23 cellular contexts compared by ENCODE assay signal in genomic region chr14:68274722-68275121, GRCh38.
DNase-seq lines count a peak whose midpoint lies in the region; ATAC-seq and TF ChIP-seq lines count a peak whose summit lies in the region.
"Had no signal": no experiment of that assay in that cellular context is flagged by ENCODE, and none has a peak within 500 bp of the region (broad histone marks: within the 10 kb centered on the region; RNA-seq: fewer than 3 reads in every experiment).

No MANE protein-coding gene starts in this region.

- TF ChIP-seq CTCF in GM13977 (IDR thresholded peaks at IDR 0.05; ENCODE audit: extremely low read depth, insufficient read depth, missing control alignments) (peak; percentile 24), foreskin keratinocyte (conservative IDR thresholded peaks at IDR 0.05) (peak; percentile 24), prostate gland (IDR thresholded peaks at IDR 0.05) (no peak)

- DNase-seq in GM13977 (ENCODE audit: low spot score) (no peak), T-cell (no peak), foreskin keratinocyte (no peak), midbrain (lab: John Stamatoyannopoulos, UW) (no peak), LoVo (ENCODE audit: low spot score) (no peak), prostate gland (ENCODE audit: low spot score) (no peak)
- DNase-seq: activated CD4-positive, alpha-beta T cell treated with anti-CD3 and anti-CD28 coated beads, Interleukin-2, amount 10 ng/mL, durations not matched to agents 7 days and 5 days; activated naive CD4-positive, alpha-beta T cell treated with anti-CD3 and anti-CD28 coated beads, Interleukin-2, amount 10 ng/mL, durations not matched to agents 7 days and 5 days; body of pancreas; COR-L47; cortex of kidney; EL; KG1; NCI-H1105; NCI-H2107; NCI-H69; stimulated activated CD4-positive, alpha-beta T cell treated with anti-CD3 and anti-CD28 coated beads, Interleukin-15, amount 100 ng/mL, for 24 hours; stimulated activated naive CD4-positive, alpha-beta T cell; trophoblast cell had no signal

- H3K27me3 Mint-ChIP-seq in T-cell: no peaks in the 10 kb centered on the region
- H3K27me3 Mint-ChIP-seq: activated CD4-positive, alpha-beta T cell treated with anti-CD3 and anti-CD28 coated beads, Interleukin-2, amount 10 ng/mL, durations not matched to agents 7 days and 5 days; activated naive CD4-positive, alpha-beta T cell treated with anti-CD3 and anti-CD28 coated beads, Interleukin-2, amount 10 ng/mL, durations not matched to agents 7 days and 5 days had no signal

- H3K27me3 ChIP-seq in BLaER1 treated with 17β-estradiol and CSF1 and Interleukin-3, amounts not matched to agents 10 nM and 100 nM: no peaks in the 10 kb centered on the region
- no peaks in the 10 kb centered on the region for H3K27me3 ChIP-seq in foreskin keratinocyte
- H3K27me3 ChIP-seq in prostate gland (replicated peaks; ENCODE audit: insufficient read depth): no peaks in the 10 kb centered on the region
- H3K27me3 ChIP-seq: body of pancreas had no signal

- H3K9me3 ChIP-seq in BLaER1 treated with 17β-estradiol and CSF1 and Interleukin-3, amounts not matched to agents 10 nM and 100 nM (replicated peaks in 1 of 11): peaks cover 0 to 3% (median 0%) of the 10 kb centered on the region in 11 experiments; a peak in 1 of 22 replicates
- no peaks in the 10 kb centered on the region for H3K9me3 ChIP-seq in prostate gland
- H3K9me3 ChIP-seq: body of pancreas had no signal

- ATAC-seq in T-cell (replicated peaks in 1 of 4) (peak in 3 of 4 experiments; percentile 23 to 30 (median 26)), foreskin keratinocyte (no peak), GM18909 (IDR thresholded peaks at IDR 0.05; ENCODE audit: poor library complexity, unreplicated experiment) (no peak)
- ATAC-seq: body of pancreas, Panc1, SK-N-SH treated with all-trans-retinoic acid at 6 μM for 48 hours had no signal

- POLR2A ChIA-PET in T-cell (lab: Charles Lee): no interaction called here

- H3K4me1 Mint-ChIP-seq in T-cell: peaks cover 36 to 69% (median 59%) of the 10 kb centered on the region in 3 donors

- in situ Hi-C loops in GM13977 (cut with MboI; ENCODE audit: low pct_unique_long_range_greater_than_20kb, low sequenced_read_pairs, unreplicated experiment): no loop called here

- H3K36me3 ChIP-seq in BLaER1 treated with 17β-estradiol and CSF1 and Interleukin-3, amounts not matched to agents 10 nM and 100 nM: no peaks in the 10 kb centered on the region
- no peaks in the 10 kb centered on the region for H3K36me3 ChIP-seq in prostate gland

- H3K9ac ChIP-seq in BLaER1 treated with 17β-estradiol and CSF1 and Interleukin-3, amounts not matched to agents 10 nM and 100 nM: peak overlapping the region in 2 of 11 experiments; percentile 14 to 16; a peak in 1 of 22 replicates

- H3K4me1 ChIP-seq in BLaER1 treated with 17β-estradiol and CSF1 and Interleukin-3, amounts not matched to agents 10 nM and 100 nM: peaks cover 86 to 99% (median 95%) of the 10 kb centered on the region in 10 experiments
- H3K4me1 ChIP-seq in foreskin keratinocyte: no peaks in the 10 kb centered on the region
- no peaks in the 10 kb centered on the region for H3K4me1 ChIP-seq in prostate gland (replicated peaks)

- intact Hi-C loops in prostate gland (cut with DNase I): no loop called here

- 55% methylated on average over 2 of the region's 2 CpGs for WGBS in prostate gland

- CTCF ChIA-PET in T-cell (lab: Charles Lee): interaction anchor here in 1 of 2 donors (1.2 kb wide), 1 partner anchor 12 kb away, joined by 4 read pairs; no protein-coding TSS in a partner anchor

- H3K4me3 Mint-ChIP-seq in T-cell: peak overlapping the region in 1 of 3 donors; percentile 6
- H3K4me3 Mint-ChIP-seq: activated CD4-positive, alpha-beta T cell treated with anti-CD3 and anti-CD28 coated beads, Interleukin-2, amount 10 ng/mL, durations not matched to agents 7 days and 5 days; activated naive CD4-positive, alpha-beta T cell treated with anti-CD3 and anti-CD28 coated beads, Interleukin-2, amount 10 ng/mL, durations not matched to agents 7 days and 5 days had no signal

- no peaks in the 10 kb centered on the region for H3K36me3 Mint-ChIP-seq in T-cell
- H3K36me3 Mint-ChIP-seq: activated naive CD4-positive, alpha-beta T cell treated with anti-CD3 and anti-CD28 coated beads, Interleukin-2, amount 10 ng/mL, durations not matched to agents 7 days and 5 days had no signal

- H3K27ac Mint-ChIP-seq in T-cell: peak overlapping the region; percentile 46 to 83
- H3K27ac Mint-ChIP-seq: activated naive CD4-positive, alpha-beta T cell treated with anti-CD3 and anti-CD28 coated beads, Interleukin-2, amount 10 ng/mL, durations not matched to agents 7 days and 5 days had no signal

- TF ChIP-seq POLR2A in prostate gland (IDR thresholded peaks at IDR 0.05): no peak

- H3K9me3 Mint-ChIP-seq in T-cell: no peaks in the 10 kb centered on the region
- H3K9me3 Mint-ChIP-seq: activated CD4-positive, alpha-beta T cell treated with anti-CD3 and anti-CD28 coated beads, Interleukin-2, amount 10 ng/mL, durations not matched to agents 7 days and 5 days; activated naive CD4-positive, alpha-beta T cell treated with anti-CD3 and anti-CD28 coated beads, Interleukin-2, amount 10 ng/mL, durations not matched to agents 7 days and 5 days had no signal

- peak overlapping the region; percentile 55 to 100 (median 98) for H3K27ac ChIP-seq in BLaER1 treated with 17β-estradiol and CSF1 and Interleukin-3, amounts not matched to agents 10 nM and 100 nM
- H3K27ac ChIP-seq in foreskin keratinocyte: no peak overlapping the region
- no peak overlapping the region for H3K27ac ChIP-seq in prostate gland
- H3K27ac ChIP-seq: body of pancreas had no signal

- H3K4me3 ChIP-seq in BLaER1 treated with 17β-estradiol and CSF1 and Interleukin-3, amounts not matched to agents 10 nM and 100 nM: no peak overlapping the region
- no peak overlapping the region for H3K4me3 ChIP-seq in prostate gland
- H3K4me3 ChIP-seq: body of pancreas had no signal

- H3K4me2 ChIP-seq in BLaER1 treated with 17β-estradiol and CSF1 and Interleukin-3, amounts not matched to agents 10 nM and 100 nM: peak overlapping the region; percentile 54 to 94 (median 77); a peak in 16 of 22 replicates

- no peaks in the 10 kb centered on the region for H4K20me1 ChIP-seq in BLaER1 treated with 17β-estradiol and CSF1 and Interleukin-3, amounts not matched to agents 10 nM and 100 nM

Comparison
In these comparisons a context has a peak if more than half of its experiments do, and no peak if none do; other contexts are left out.
1. H3K27ac ChIP-seq: peak in BLaER1 treated with 17β-estradiol and CSF1 and Interleukin-3, amounts not matched to agents 10 nM and 100 nM (11 of 11); none in foreskin keratinocyte (single experiment) and prostate gland (0 of 2).
2. CTCF ChIP-seq: peak in GM13977 (single experiment) and foreskin keratinocyte (single experiment); none in prostate gland (0 of 4).
3. ATAC-seq: peak in T-cell (3 of 4); none in foreskin keratinocyte (single experiment) and GM18909 (single experiment).